ENCODE assay signal across 14 cellular contexts in the genomic region with DNA sequence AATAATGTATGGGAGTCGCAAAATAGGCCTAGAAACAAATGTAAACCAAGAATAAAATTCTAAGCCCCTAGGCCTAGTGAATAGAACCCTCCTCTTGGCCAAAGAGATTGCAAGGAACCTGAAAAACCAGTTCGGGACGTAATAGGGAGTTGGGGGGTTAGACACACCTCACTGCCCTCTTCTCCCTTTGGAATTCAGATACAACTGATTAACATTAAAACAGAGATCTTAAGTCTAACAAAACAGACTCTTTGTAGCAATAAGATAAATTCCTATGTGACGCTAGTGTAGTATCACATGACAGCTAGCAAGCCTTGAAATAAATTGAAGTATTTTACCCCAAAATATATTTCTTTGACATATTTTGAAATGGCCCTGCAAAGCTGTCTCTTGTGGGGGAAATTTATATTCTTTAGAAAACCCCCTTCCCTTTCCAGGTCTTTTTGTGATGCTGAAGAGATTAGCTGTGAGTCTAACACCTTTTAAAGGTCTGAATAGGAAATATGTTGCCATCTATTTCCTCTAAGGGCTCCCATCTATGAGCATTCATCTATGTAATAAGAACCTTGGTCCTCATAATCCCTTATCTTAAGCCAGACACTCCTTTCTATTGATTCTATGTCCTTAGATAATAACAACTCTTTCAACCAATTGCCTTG.
"Had no signal": no experiment of that assay in that cellular context is flagged by ENCODE, and none has a peak within 500 bp of the region (broad histone marks: within the 10 kb centered on the region; RNA-seq: fewer than 3 reads in every experiment).

No MANE protein-coding gene starts in this region.

- H3K27ac Mint-ChIP-seq: activated CD4-positive, alpha-beta T cell treated with anti-CD3 and anti-CD28 coated beads, Interleukin-2, amount 10 ng/mL, durations not matched to agents 7 days and 5 days had no signal

- H3K4me3 ChIP-seq: left lung, pancreas, suprapubic skin had no signal

- H3K36me3 ChIP-seq: left lung, pancreas, suprapubic skin had no signal

- H3K27me3 ChIP-seq: left lung, pancreas, suprapubic skin had no signal

- H3K27ac ChIP-seq: left lung, pancreas, suprapubic skin had no signal

- ATAC-seq: left lung; pancreas; stimulated activated naive CD8-positive, alpha-beta T cell treated with anti-CD3 and anti-CD28 coated beads, Interleukin-15, Interleukin-2, amounts not matched to agents 100 U/mL and 50 U/mL, for 24 hours had no signal

- DNase-seq: activated CD4-positive, alpha-beta T cell treated with anti-CD3 and anti-CD28 coated beads, Interleukin-2, amount 10 ng/mL, durations not matched to agents 7 days and 5 days; activated CD4-positive, CD25-positive, alpha-beta regulatory T cell; activated CD8-positive, alpha-beta memory T cell treated with anti-CD3 and anti-CD28 coated beads for 24 hours; activated naive CD4-positive, alpha-beta T cell treated with Interleukin-2 at 50 U/mL for 16 hours; foreskin melanocyte; head of caudate nucleus; left lung; mesenchymal stem cell; pancreas; stimulated activated CD4-positive, alpha-beta T cell treated with anti-CD3 and anti-CD28 coated beads, Interleukin-2, amount 100 ng/mL, for 48 hours; stimulated activated CD8-positive, alpha-beta memory T cell treated with anti-CD3 and anti-CD28 coated beads, Interleukin-4, amount 100 ng/mL, for 48 hours; stimulated activated naive CD8-positive, alpha-beta T cell treated with anti-CD3 and anti-CD28 coated beads, Interleukin-15, Interleukin-2, amounts not matched to agents 100 U/mL and 50 U/mL, for 24 hours; T-helper 2 cell had no signal

- H3K9me3 ChIP-seq: left lung, pancreas, suprapubic skin had no signal

- H3K4me1 ChIP-seq: left lung, pancreas, suprapubic skin had no signal

- H3K9me3 Mint-ChIP-seq: activated CD4-positive, alpha-beta T cell treated with anti-CD3 and anti-CD28 coated beads, Interleukin-2, amount 10 ng/mL, durations not matched to agents 7 days and 5 days had no signal
